37 cellular contexts compared by ENCODE assay signal in the genomic region with DNA sequence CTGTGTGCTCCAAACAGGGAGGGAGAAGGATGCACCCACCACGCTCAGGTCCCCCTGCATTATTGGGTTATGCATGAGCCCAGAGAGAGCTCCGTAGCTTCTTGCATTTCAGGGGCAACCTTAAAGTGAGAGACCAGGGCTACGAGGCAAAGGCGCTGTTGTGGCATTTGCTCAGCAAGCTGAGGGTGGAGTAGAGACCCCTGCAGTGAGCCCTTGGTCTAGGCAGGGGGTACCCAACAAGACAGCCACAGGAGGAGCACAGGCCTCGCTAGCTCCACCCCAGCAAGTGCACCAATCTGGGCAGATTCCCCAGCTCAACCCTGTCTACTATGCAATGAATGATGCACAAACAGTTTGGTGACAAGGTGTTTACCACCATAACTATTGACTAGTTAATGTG.
A peak's percentile ranks its signal among the peaks of the same experiment; 100 is the strongest.
DNase-seq lines count a peak whose midpoint lies in the region; ATAC-seq, FAIRE-seq and TF ChIP-seq lines count a peak whose summit lies in the region.
"Had no signal": no experiment of that assay in that cellular context is flagged by ENCODE, and none has a peak within 500 bp of the region (broad histone marks: within the 10 kb centered on the region; RNA-seq: fewer than 3 reads in every experiment).

No MANE protein-coding gene starts in this region.

- TF ChIP-seq EP300 in H1 (IDR thresholded peaks at IDR 0.05; ENCODE audit: borderline replicate concordance in 1 of 2, low read depth in 2 of 2, low read length in 2 of 2), result no peak

- H3F3A ChIP-seq in GM23338 (replicated peaks; ENCODE audit: low read depth), result no peaks in the 10 kb centered on the region

- DNase-seq in GM23338 (ENCODE audit: low spot score) (no peak), H1 (ENCODE audit: low read depth in 1 of 2, low spot score in 2 of 2) (no peak), osteoblast (ENCODE audit: insufficient read length, low spot score, missing footprints) (peak; percentile 36), aorta (no peak), SW480 (ENCODE audit: low spot score) (no peak)
- DNase-seq in activated CD4-positive, alpha-beta T cell treated with anti-CD3 and anti-CD28 coated beads for 48 hours, result no peak
- DNase-seq: 8988T; ACHN; AML-193; BE2C; C1 segment of cervical spinal cord; Caco-2; Calu3; CD4-positive, alpha-beta memory T cell; CD4-positive, alpha-beta T cell; CD4-positive, CD25-positive, alpha-beta regulatory T cell; CD8-positive, alpha-beta memory T cell; CD8-positive, alpha-beta T cell; COR-L47; DMS 273 treated with DMSO at 0.1 percent for 48 hours; DMS153; DMS53; DMS79; DMS79 treated with DMSO at 0.1 percent for 48 hours; DND-41; EL had no signal

- H3K36me3 ChIP-seq in GM23338 (ENCODE audit: insufficient read depth) (no peaks in the 10 kb centered on the region), H1 (ENCODE audit: control insufficient read depth in 2 of 4, insufficient read depth in 4 of 4, low read length in 3 of 4) (no peaks in the 10 kb centered on the region), osteoblast (ENCODE audit: insufficient read depth, low read length) (no peaks in the 10 kb centered on the region), aorta (ENCODE audit: control insufficient read depth in 1 of 2, insufficient read depth in 2 of 2, low read length in 1 of 2) (no peaks in the 10 kb centered on the region)
- H3K36me3 ChIP-seq: BE2C; BLaER1; BLaER1 treated with 17β-estradiol and CSF1 and Interleukin-3, amounts not matched to agents 10 nM and 100 nM had no signal

- no peak overlapping the region for H3K56ac ChIP-seq in H1 (replicated peaks; ENCODE audit: insufficient read length, low read depth, low read length)

- H4K8ac ChIP-seq in H1 (ENCODE audit: extremely low read depth, insufficient read depth, low read length), result no peak overlapping the region

- H4K20me1 ChIP-seq in GM23338 (replicated peaks; ENCODE audit: insufficient read depth) (no peaks in the 10 kb centered on the region; the same call in 1 of the 2 replicates), H1 (replicated peaks in 1 of 2; ENCODE audit: control insufficient read depth in 1 of 2, insufficient read depth in 2 of 2, low read length in 2 of 2) (no peaks in the 10 kb centered on the region), osteoblast (ENCODE audit: insufficient read depth, low read length) (no peaks in the 10 kb centered on the region)
- H4K20me1 ChIP-seq: BLaER1; BLaER1 treated with 17β-estradiol and CSF1 and Interleukin-3, amounts not matched to agents 10 nM and 100 nM had no signal

- POLR2A ChIA-PET in H1 (lab: Charles Lee; ENCODE audit: partially characterized antibody), result interaction anchor here (0.6 to 2.0 kb wide), 4 partner anchors 14 to 449 kb away, joined by 3 to 5 read pairs (median 3); no protein-coding TSS in a partner anchor

- H3K23me2 ChIP-seq in H1 (ENCODE audit: low read depth, low read length), result peaks cover 2% of the 10 kb centered on the region; the same call in 1 of the 2 replicates

- no peaks in the 10 kb centered on the region for H3K9me2 ChIP-seq in GM23338 (ENCODE audit: insufficient read depth)

- H3K4me1 ChIP-seq in GM23338 (ENCODE audit: insufficient read depth), result no peaks in the 10 kb centered on the region
- no peaks in the 10 kb centered on the region for H3K4me1 ChIP-seq in H1 (replicated peaks in 1 of 4; ENCODE audit: control insufficient read depth in 3 of 4, insufficient read depth in 4 of 4, low read length in 3 of 4)
- no peaks in the 10 kb centered on the region for H3K4me1 ChIP-seq in osteoblast (ENCODE audit: insufficient read depth, low read length)
- H3K4me1 ChIP-seq in aorta (ENCODE audit: control insufficient read depth in 1 of 2, insufficient read depth in 2 of 2, low read length in 2 of 2), result no peaks in the 10 kb centered on the region
- H3K4me1 ChIP-seq: A549; BE2C; BLaER1; BLaER1 treated with 17β-estradiol and CSF1 and Interleukin-3, amounts not matched to agents 10 nM and 100 nM; Caco-2 had no signal

- no peak overlapping the region for H3K4me2 ChIP-seq in GM23338
- H3K4me2 ChIP-seq in H1 (ENCODE audit: insufficient read depth in 1 of 2, low read depth in 2 of 2, low read length in 2 of 2), result no peak overlapping the region
- no peak overlapping the region for H3K4me2 ChIP-seq in osteoblast (ENCODE audit: insufficient read depth, low read length)
- H3K4me2 ChIP-seq: A549; BLaER1; BLaER1 treated with 17β-estradiol and CSF1 and Interleukin-3, amounts not matched to agents 10 nM and 100 nM had no signal

- H2AK5ac ChIP-seq in H1 (ENCODE audit: low read depth, low read length), result peak overlapping the region; percentile 86; the same call in 1 of the 2 replicates

- H3K9me3 Mint-ChIP-seq in GM23338, result no peaks in the 10 kb centered on the region

- H3K9me3 ChIP-seq in H1 (ENCODE audit: insufficient read depth in 2 of 2, low read depth in 1 of 2, low read length in 1 of 2) (no peaks in the 10 kb centered on the region), osteoblast (ENCODE audit: low read depth, low read length) (peaks cover 4% of the 10 kb centered on the region), aorta (ENCODE audit: control insufficient read depth, low read length) (no peaks in the 10 kb centered on the region)
- H3K9me3 ChIP-seq: A549; BE2C; BLaER1; BLaER1 treated with 17β-estradiol and CSF1 and Interleukin-3, amounts not matched to agents 10 nM and 100 nM; Caco-2 had no signal

- TF ChIP-seq POLR2A in H1 (IDR thresholded peaks at IDR 0.05; ENCODE audit: control extremely low read depth in 1 of 2, low read depth in 2 of 2, low read length in 2 of 2), result no peak

- 88% methylated on average over 5 of the region's 5 CpGs; no CpG with 5 or more reads in 1 of the 2 experiments for WGBS in H1 (ENCODE audit: extremely low coverage in 1 of 2, insufficient coverage in 1 of 2, insufficient read length in 1 of 2, insufficient replicate concordance in 2 of 2, low coverage in 1 of 2, low lambda C conversion rate in 2 of 2, missing lambda C conversion rate in 1 of 2), 2 experiments
- 61 to 64% methylated on average over 5 of the region's 5 CpGs for WGBS in aorta, 2 donors

- CTCF ChIA-PET in H1 (lab: Charles Lee; ENCODE audit: partially characterized antibody), result interaction anchor here (0.9 to 1.2 kb wide), 2 partner anchors 25 to 280 kb away, joined by 3 read pairs; no protein-coding TSS in a partner anchor

- H3K4me3 ChIP-seq in GM23338, result no peak overlapping the region
- H3K4me3 ChIP-seq in H1 (ENCODE audit: extremely low read depth in 1 of 4, insufficient read depth in 2 of 4, low read depth in 3 of 4, low read length in 4 of 4), result no peak overlapping the region
- no peak overlapping the region for H3K4me3 ChIP-seq in osteoblast (ENCODE audit: insufficient read depth, low read length)
- H3K4me3 ChIP-seq in aorta (ENCODE audit: low read length in 2 of 2), result no peak overlapping the region
- H3K4me3 ChIP-seq: A549; BLaER1; BLaER1 treated with 17β-estradiol and CSF1 and Interleukin-3, amounts not matched to agents 10 nM and 100 nM had no signal

- no peak for FAIRE-seq in H1 (lab: Jason Lieb, UNC)
- FAIRE-seq: A204.1, A549, D721Med had no signal

- no peak overlapping the region for H2BK12ac ChIP-seq in H1 (ENCODE audit: low read depth, low read length)

- H3K27me3 ChIP-seq in GM23338 (ENCODE audit: insufficient read depth), result no peaks in the 10 kb centered on the region
- H3K27me3 ChIP-seq in H1 (replicated peaks in 1 of 4; ENCODE audit: control insufficient read depth in 3 of 4, extremely low read depth in 1 of 4, insufficient read depth in 3 of 4, low read length in 3 of 4), result no peaks in the 10 kb centered on the region
- H3K27me3 ChIP-seq in osteoblast (ENCODE audit: insufficient read depth, low read length), result no peaks in the 10 kb centered on the region
- no peaks in the 10 kb centered on the region for H3K27me3 ChIP-seq in aorta (ENCODE audit: control insufficient read depth in 1 of 2, insufficient read depth in 2 of 2, low read length in 1 of 2)
- H3K27me3 ChIP-seq: BE2C; BLaER1; BLaER1 treated with 17β-estradiol and CSF1 and Interleukin-3, amounts not matched to agents 10 nM and 100 nM had no signal

- H2AFZ ChIP-seq in GM23338 (no peak overlapping the region), H1 (ENCODE audit: low read length) (no peak overlapping the region), osteoblast (ENCODE audit: low read length) (no peak overlapping the region)

- no peaks in the 10 kb centered on the region; the same call in 2 of the 3 replicates for H3K4me1 Mint-ChIP-seq in GM23338
- H3K4me1 Mint-ChIP-seq: B cell; CD14-positive monocyte; CD4-positive, alpha-beta memory T cell; CD4-positive, CD25-positive, alpha-beta regulatory T cell; CD8-positive, alpha-beta memory T cell had no signal

- H2BK20ac ChIP-seq in H1 (ENCODE audit: low read length), result no peak overlapping the region

- H3K79me1 ChIP-seq in H1 (ENCODE audit: low read depth, low read length), result peaks cover 2% of the 10 kb centered on the region; the same call in 1 of the 2 replicates

- no peak overlapping the region for H3K14ac ChIP-seq in H1 (ENCODE audit: insufficient read length)

- H3K9ac ChIP-seq in H1 (replicated peaks in 1 of 4; ENCODE audit: extremely low read depth in 1 of 4, low read depth in 3 of 4, low read length in 3 of 4), result no peak overlapping the region
- H3K9ac ChIP-seq: BLaER1; BLaER1 treated with 17β-estradiol and CSF1 and Interleukin-3, amounts not matched to agents 10 nM and 100 nM had no signal

- TF ChIP-seq RAD21 in H1 (IDR thresholded peaks at IDR 0.05 in 1 of 2, conservative IDR thresholded peaks at IDR 0.05 in 1 of 2; ENCODE audit: low read depth in 2 of 2, low read length in 2 of 2), result no peak

- no peak overlapping the region for H3K27ac Mint-ChIP-seq in GM23338
- H3K27ac Mint-ChIP-seq: B cell; CD4-positive, alpha-beta memory T cell; CD4-positive, alpha-beta T cell; CD4-positive, CD25-positive, alpha-beta regulatory T cell; CD8-positive, alpha-beta memory T cell; CD8-positive, alpha-beta T cell had no signal

- no peak overlapping the region for H2BK5ac ChIP-seq in H1 (ENCODE audit: low read depth, low read length)

- H2BK15ac ChIP-seq in H1 (ENCODE audit: low read length), result no peak overlapping the region

- no peak overlapping the region for H3K23ac ChIP-seq in H1 (ENCODE audit: insufficient read length)

- H3K79me2 ChIP-seq in GM23338 (replicated peaks; ENCODE audit: insufficient read depth), result 0 out of 2 replicates have a peak, but pooled peaks cover 3% of the 10 kb centered on the region
- H3K79me2 ChIP-seq in H1 (ENCODE audit: control insufficient read depth in 1 of 2, insufficient read depth in 2 of 2, low read length in 2 of 2), result no peaks in the 10 kb centered on the region; a peak in 1 of 4 replicates
- no peaks in the 10 kb centered on the region for H3K79me2 ChIP-seq in osteoblast (ENCODE audit: insufficient read depth, low read length)

- no peaks in the 10 kb centered on the region; the same call in 1 of the 3 replicates for H3K36me3 Mint-ChIP-seq in GM23338 (ENCODE audit: low read depth)
- H3K36me3 Mint-ChIP-seq: CD14-positive monocyte; CD4-positive, alpha-beta memory T cell; CD4-positive, CD25-positive, alpha-beta regulatory T cell; CD8-positive, alpha-beta memory T cell; CD8-positive, alpha-beta T cell had no signal

- TF ChIP-seq CTCF in GM23338 (conservative IDR thresholded peaks at IDR 0.05; ENCODE audit: low read depth in 2 of 2) (no peak), H1 (IDR thresholded peaks at IDR 0.05; ENCODE audit: control extremely low read depth in 1 of 3, insufficient read depth in 1 of 3, low read depth in 1 of 3, low read length in 3 of 3) (no peak), osteoblast (IDR thresholded peaks at IDR 0.05; ENCODE audit: extremely low read depth, low read depth, low read length) (no peak)

- H3K27ac ChIP-seq in GM23338 (ENCODE audit: low read depth) (no peak overlapping the region), H1 (ENCODE audit: low read depth, low read length) (no peak overlapping the region), osteoblast (ENCODE audit: low read depth, low read length) (no peak overlapping the region), aorta (ENCODE audit: low read depth in 1 of 2, low read length in 2 of 2) (no peak overlapping the region)
- H3K27ac ChIP-seq: 22Rv1; A549; BLaER1; BLaER1 treated with 17β-estradiol and CSF1 and Interleukin-3, amounts not matched to agents 10 nM and 100 nM; C4-2B had no signal

- no peak overlapping the region for H3K18ac ChIP-seq in H1 (ENCODE audit: extremely low read depth, low read length)

- no peak overlapping the region for H4K5ac ChIP-seq in H1 (ENCODE audit: insufficient read length, low read depth, low read length)

- no peak overlapping the region for H4K91ac ChIP-seq in H1 (replicated peaks; ENCODE audit: insufficient read length, low read length)

- no peak overlapping the region for H3K4ac ChIP-seq in H1 (replicated peaks; ENCODE audit: insufficient read length, low read depth, low read length)

- peaks cover 2% of the 10 kb centered on the region for H3K27me3 Mint-ChIP-seq in GM23338 (ENCODE audit: insufficient read depth, low read depth, poor library complexity)
- H3K27me3 Mint-ChIP-seq: B cell; CD4-positive, alpha-beta T cell; CD4-positive, CD25-positive, alpha-beta regulatory T cell had no signal

- H3K4me3 Mint-ChIP-seq in GM23338, result no peak overlapping the region
- H3K4me3 Mint-ChIP-seq: B cell; CD14-positive monocyte; CD4-positive, alpha-beta memory T cell; CD4-positive, alpha-beta T cell; CD4-positive, CD25-positive, alpha-beta regulatory T cell; CD8-positive, alpha-beta memory T cell; CD8-positive, alpha-beta T cell had no signal

- ATAC-seq in GM23338 (peak; percentile 53), aorta (ENCODE audit: low FRiP score) (peak; percentile 29), HG03175 (IDR thresholded peaks at IDR 0.05; ENCODE audit: unreplicated experiment) (no peak), GM21447 (IDR thresholded peaks at IDR 0.05; ENCODE audit: unreplicated experiment) (no peak)
- ATAC-seq: A549; CD8-positive, alpha-beta T cell had no signal

- no peak overlapping the region for H2BK120ac ChIP-seq in H1 (replicated peaks; ENCODE audit: low read depth, low read length)

- intact Hi-C loops in aorta (cut with DNase I), result no loop called here

Comparison
In these comparisons a context has a peak if more than half of its experiments do, and no peak if none do; other contexts are left out.
1. ATAC-seq: peak in GM23338 (single experiment) and aorta (single experiment); none in HG03175 (single experiment) and GM21447 (single experiment).